In the genomic region with DNA sequence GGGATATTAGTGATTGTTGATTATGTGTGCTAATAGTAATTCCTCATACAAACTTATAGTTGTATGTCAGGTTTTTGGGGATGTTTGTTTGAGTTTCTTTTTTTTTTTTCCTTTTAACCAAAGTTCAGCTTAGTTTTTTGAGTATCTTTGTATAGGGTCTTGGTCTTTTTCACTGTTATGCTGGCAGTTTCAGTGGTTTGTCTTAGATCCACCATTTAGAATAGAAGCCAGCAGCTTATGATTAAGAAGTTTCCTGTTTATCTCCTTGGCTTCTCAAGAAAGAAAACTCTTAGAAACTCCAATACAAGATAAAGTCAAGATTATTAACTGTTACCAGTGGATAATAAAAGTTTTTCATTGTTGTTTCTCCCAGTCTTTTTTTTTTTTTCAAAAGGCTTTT, we compare ENCODE assay signal across 19 cellular contexts. TPM values are rescaled to one million over a fixed set of nuclear protein-coding genes. Genes with fewer than 3 reads are reported as not detected.
DNase-seq lines count a peak whose midpoint lies in the region; ATAC-seq and TF ChIP-seq lines count a peak whose summit lies in the region.
"Had no signal": no experiment of that assay in that cellular context is flagged by ENCODE, and none has a peak within 500 bp of the region (broad histone marks: within the 10 kb centered on the region; RNA-seq: fewer than 3 reads in every experiment).

No MANE protein-coding gene starts in this region.

- H3K4me3 Mint-ChIP-seq in activated T-helper 1 cell treated with anti-CD3 and anti-CD28 coated beads, Interleukin-12 subunit alpha, Interleukin-12 subunit beta, Interleukin-2, Interleukin-4 antibody, amounts not matched to agents 30 ng/mL and 10 ng/mL and 1 ng/mL, durations not matched to agents 14 hours and 24 hours and 36 hours = peak overlapping the region; percentile 38
- H3K4me3 Mint-ChIP-seq in osteocyte (ENCODE audit: unreplicated experiment) = no peak overlapping the region
- H3K4me3 Mint-ChIP-seq: activated B cell treated with CpG ODN at 0.5 μM for 24 hours had no signal

- H2AFZ ChIP-seq in KMS-11 (ENCODE audit: low read depth) = no peak overlapping the region
- H2AFZ ChIP-seq: hepatocyte had no signal

- no peaks in the 10 kb centered on the region for H3K27me3 Mint-ChIP-seq in activated T-helper 1 cell treated with anti-CD3 and anti-CD28 coated beads, Interleukin-12 subunit alpha, Interleukin-12 subunit beta, Interleukin-2, Interleukin-4 antibody, amounts not matched to agents 30 ng/mL and 10 ng/mL and 1 ng/mL, durations not matched to agents 14 hours and 24 hours and 36 hours (ENCODE audit: insufficient read depth)
- no peaks in the 10 kb centered on the region for H3K27me3 Mint-ChIP-seq in osteocyte (ENCODE audit: unreplicated experiment)
- H3K27me3 Mint-ChIP-seq: activated B cell treated with CpG ODN at 0.5 μM for 24 hours; naive thymus-derived CD8-positive, alpha-beta T cell had no signal

- TF ChIP-seq POLR2A in gastroesophageal sphincter (IDR thresholded peaks at IDR 0.05) = no peak

- H3K27ac ChIP-seq in KMS-11 (peak overlapping the region; percentile 88), gastroesophageal sphincter (peak overlapping the region in 2 of 4 donors; percentile 36 to 39)
- H3K27ac ChIP-seq: BLaER1 treated with 17β-estradiol and CSF1 and Interleukin-3, amounts not matched to agents 10 nM and 100 nM; hepatocyte; prostate gland had no signal

- peak overlapping the region; percentile 82 for H3K27ac Mint-ChIP-seq in activated T-helper 1 cell treated with anti-CD3 and anti-CD28 coated beads, Interleukin-12 subunit alpha, Interleukin-12 subunit beta, Interleukin-2, Interleukin-4 antibody, amounts not matched to agents 30 ng/mL and 10 ng/mL and 1 ng/mL, durations not matched to agents 14 hours and 24 hours and 36 hours
- H3K27ac Mint-ChIP-seq in osteocyte (ENCODE audit: unreplicated experiment) = peak overlapping the region; percentile 66
- H3K27ac Mint-ChIP-seq: activated B cell treated with CpG ODN at 0.5 μM for 24 hours had no signal

- peak overlapping the region; percentile 52 for H3K9ac ChIP-seq in KMS-11
- H3K9ac ChIP-seq: BLaER1 treated with 17β-estradiol and CSF1 and Interleukin-3, amounts not matched to agents 10 nM and 100 nM had no signal

- peaks cover 42% of the 10 kb centered on the region for H3K4me1 Mint-ChIP-seq in activated T-helper 1 cell treated with anti-CD3 and anti-CD28 coated beads, Interleukin-12 subunit alpha, Interleukin-12 subunit beta, Interleukin-2, Interleukin-4 antibody, amounts not matched to agents 30 ng/mL and 10 ng/mL and 1 ng/mL, durations not matched to agents 14 hours and 24 hours and 36 hours (ENCODE audit: low read depth)
- peaks cover 86% of the 10 kb centered on the region for H3K4me1 Mint-ChIP-seq in osteocyte (ENCODE audit: unreplicated experiment)

- intact Hi-C loops in activated T-helper 1 cell treated with anti-CD3 and anti-CD28 coated beads, Interleukin-12 subunit alpha, Interleukin-12 subunit beta, Interleukin-2, Interleukin-4 antibody, amounts not matched to agents 30 ng/mL and 10 ng/mL and 1 ng/mL, durations not matched to agents 14 hours and 24 hours and 36 hours (cut with micrococcal nuclease) = no loop called here

- no peak overlapping the region for H3K4me3 ChIP-seq in KMS-11 (IDR thresholded peaks at IDR 0.05; ENCODE audit: insufficient read depth, low read depth, low read length)
- H3K4me3 ChIP-seq in gastroesophageal sphincter = no peak overlapping the region
- H3K4me3 ChIP-seq: BLaER1 treated with 17β-estradiol and CSF1 and Interleukin-3, amounts not matched to agents 10 nM and 100 nM; HAP-1; hepatocyte; prostate gland; tibial nerve had no signal

- no peak for TF ChIP-seq EP300 in gastroesophageal sphincter (IDR thresholded peaks at IDR 0.05)

- H3K27me3 ChIP-seq in KMS-11 (ENCODE audit: insufficient read depth, low read depth) = no peaks in the 10 kb centered on the region
- H3K27me3 ChIP-seq in gastroesophageal sphincter = no peaks in the 10 kb centered on the region
- H3K27me3 ChIP-seq: BLaER1 treated with 17β-estradiol and CSF1 and Interleukin-3, amounts not matched to agents 10 nM and 100 nM; hepatocyte; tibial nerve had no signal

- H3K36me3 Mint-ChIP-seq in activated T-helper 1 cell treated with anti-CD3 and anti-CD28 coated beads, Interleukin-12 subunit alpha, Interleukin-12 subunit beta, Interleukin-2, Interleukin-4 antibody, amounts not matched to agents 30 ng/mL and 10 ng/mL and 1 ng/mL, durations not matched to agents 14 hours and 24 hours and 36 hours (ENCODE audit: low read depth) = peaks cover 38% of the 10 kb centered on the region
- H3K36me3 Mint-ChIP-seq in osteocyte (ENCODE audit: unreplicated experiment) = peaks cover 54% of the 10 kb centered on the region

- no peak for TF ChIP-seq CTCF in KMS-11 (conservative IDR thresholded peaks at IDR 0.05; ENCODE audit: low read depth, low read length)
- TF ChIP-seq CTCF in osteocyte (IDR thresholded peaks at IDR 0.05) = no peak
- no peak for TF ChIP-seq CTCF in gastroesophageal sphincter (IDR thresholded peaks at IDR 0.05)
- TF ChIP-seq CTCF in omental fat pad (IDR thresholded peaks at IDR 0.05) = no peak

- H3K4me1 ChIP-seq in KMS-11 (ENCODE audit: low read depth, poor library complexity, severe bottlenecking) (peaks cover 96% of the 10 kb centered on the region), gastroesophageal sphincter (peaks cover 16 to 92% (median 25%) of the 10 kb centered on the region in 3 donors)
- H3K4me1 ChIP-seq: HAP-1, prostate gland had no signal

- H3K4me2 ChIP-seq in KMS-11 = peak overlapping the region; percentile 98
- H3K4me2 ChIP-seq: BLaER1 treated with 17β-estradiol and CSF1 and Interleukin-3, amounts not matched to agents 10 nM and 100 nM; hepatocyte had no signal

- H3K79me2 ChIP-seq in KMS-11 (ENCODE audit: insufficient read depth, low read depth) = peaks cover 97% of the 10 kb centered on the region

- no peaks in the 10 kb centered on the region for H3K9me3 Mint-ChIP-seq in activated T-helper 1 cell treated with anti-CD3 and anti-CD28 coated beads, Interleukin-12 subunit alpha, Interleukin-12 subunit beta, Interleukin-2, Interleukin-4 antibody, amounts not matched to agents 30 ng/mL and 10 ng/mL and 1 ng/mL, durations not matched to agents 14 hours and 24 hours and 36 hours
- no peaks in the 10 kb centered on the region for H3K9me3 Mint-ChIP-seq in osteocyte (ENCODE audit: unreplicated experiment)
- H3K9me3 Mint-ChIP-seq: activated B cell treated with CpG ODN at 0.5 μM for 24 hours; naive thymus-derived CD8-positive, alpha-beta T cell had no signal

- no peaks in the 10 kb centered on the region for H4K20me1 ChIP-seq in KMS-11 (ENCODE audit: insufficient read depth)

- no peak for DNase-seq in activated T-helper 1 cell treated with anti-CD3 and anti-CD28 coated beads, Interleukin-12 subunit alpha, Interleukin-12 subunit beta, Interleukin-2, Interleukin-4 antibody, amounts not matched to agents 30 ng/mL and 10 ng/mL and 1 ng/mL, durations not matched to agents 14 hours and 24 hours and 36 hours (ENCODE audit: low spot score)
- DNase-seq in osteocyte (ENCODE audit: extremely low spot score, unreplicated experiment) (no peak), omental fat pad (ENCODE audit: low spot score) (no peak)
- DNase-seq: activated B cell treated with CpG ODN at 0.5 μM for 24 hours; caudate nucleus; effector CD8-positive, alpha-beta T cell; naive thymus-derived CD8-positive, alpha-beta T cell; NCI-H187 treated with DMSO at 0.1 percent for 48 hours; NCI-H446 had no signal

- H3K36me3 ChIP-seq in KMS-11 (ENCODE audit: insufficient read depth) (0 out of 2 replicates have a peak, but pooled peaks cover 3% of the 10 kb centered on the region), gastroesophageal sphincter (peaks cover 0 to 11% of the 10 kb centered on the region in 2 donors)
- H3K36me3 ChIP-seq: prostate gland had no signal

- no peaks in the 10 kb centered on the region for H3K9me3 ChIP-seq in gastroesophageal sphincter
- H3K9me3 ChIP-seq: BLaER1 treated with 17β-estradiol and CSF1 and Interleukin-3, amounts not matched to agents 10 nM and 100 nM; HAP-1; prostate gland; tibial nerve had no signal

- ATAC-seq in GM18868 (IDR thresholded peaks at IDR 0.05; ENCODE audit: unreplicated experiment) = peak; percentile 48
- no peak for ATAC-seq in gastroesophageal sphincter
- ATAC-seq in HG02642 (IDR thresholded peaks at IDR 0.05; ENCODE audit: poor library complexity, unreplicated experiment) = no peak
- ATAC-seq in omental fat pad (ENCODE audit: low FRiP score) = no peak
- ATAC-seq in HG03280 (IDR thresholded peaks at IDR 0.05; ENCODE audit: unreplicated experiment) = no peak
- ATAC-seq: naive thymus-derived CD8-positive, alpha-beta T cell had no signal

RNA-seq across cellular contexts. Expression of a gene that starts 16.1 kb away (rescaled TPM):
- total RNA-seq in activated T-helper 1 cell treated with anti-CD3 and anti-CD28 coated beads, Interleukin-12 subunit alpha, Interleukin-12 subunit beta, Interleukin-2, Interleukin-4 antibody, amounts not matched to agents 30 ng/mL and 10 ng/mL and 1 ng/mL, durations not matched to agents 14 hours and 24 hours and 36 hours = 16.5 and 17.2 TPM in 2 replicates
- total RNA-seq in osteocyte (60.0 and 65.7 TPM in 2 replicates), gastroesophageal sphincter (10 to 100 TPM; 21.9 to 34.4 (median 27.4) TPM), omental fat pad (10 to 100 TPM; 12.9 to 24.9 (median 17.4) TPM)
